9 cellular contexts compared by ENCODE assay signal in genomic region chr6:33014841-33015634, GRCh38. TPM values are rescaled to one million over a fixed set of nuclear protein-coding genes. Genes with fewer than 3 reads are reported as not detected.
DNase-seq lines count a peak whose midpoint lies in the region; ATAC-seq and TF ChIP-seq lines count a peak whose summit lies in the region.
"Had no signal": no experiment of that assay in that cellular context is flagged by ENCODE, and none has a peak within 500 bp of the region (broad histone marks: within the 10 kb centered on the region; RNA-seq: fewer than 3 reads in every experiment).

No MANE protein-coding gene starts in this region.

- WGBS in H9 (ENCODE audit: extremely low coverage, insufficient read length, low lambda C conversion rate), result no CpG with 5 or more reads among the region's 6 CpGs
- 19% methylated on average over 6 of the region's 6 CpGs for WGBS in upper lobe of left lung, 2 donors

- ATAC-seq in mucosa of descending colon (peak; percentile 69), upper lobe of left lung (ENCODE audit: low FRiP score in 2 of 2) (peak in 1 of 2 donors; percentile 71), HG02642 (IDR thresholded peaks at IDR 0.05; ENCODE audit: poor library complexity, unreplicated experiment) (no peak)

- H3K9me3 Mint-ChIP-seq in H9, result no peaks in the 10 kb centered on the region; a peak in 1 of 5 replicates

- no peaks in the 10 kb centered on the region for H3K36me3 ChIP-seq in WERI-Rb-1
- H3K36me3 ChIP-seq in mucosa of descending colon (ENCODE audit: low read depth), result no peaks in the 10 kb centered on the region
- no peaks in the 10 kb centered on the region for H3K36me3 ChIP-seq in upper lobe of left lung
- H3K36me3 ChIP-seq: SJSA1 had no signal

- intact Hi-C loops in mucosa of descending colon (cut with DNase I, micrococcal nuclease), result loop anchor here (5.0 to 10.0 kb wide), 3 partner anchors 60 to 230 kb away; partner anchors contain the start of genes HLA-DPA1 (in 2 of the 2) and HLA-DPB1 (in 2 of the 2)

- H3K27ac Mint-ChIP-seq in H9, result no peak overlapping the region

- no peak overlapping the region for H4K91ac ChIP-seq in H9 (ENCODE audit: insufficient read length, low read depth, low read length)

- H3K23me2 ChIP-seq in H9 (ENCODE audit: insufficient read length, low read depth, low read length, poor library complexity, severe bottlenecking), result no peaks in the 10 kb centered on the region

- no peaks in the 10 kb centered on the region; the same call in 1 of the 2 replicates for H3K79me2 ChIP-seq in H9 (ENCODE audit: insufficient read depth, low read length)

- no peak overlapping the region for H3K27ac ChIP-seq in H9 (ENCODE audit: insufficient read length, low read depth, low read length)
- no peak overlapping the region for H3K27ac ChIP-seq in WERI-Rb-1
- H3K27ac ChIP-seq in epithelial cell of prostate, result no peak overlapping the region
- no peak overlapping the region for H3K27ac ChIP-seq in upper lobe of left lung
- H3K27ac ChIP-seq: SJSA1 had no signal

- H3K4me3 ChIP-seq in WERI-Rb-1 (ENCODE audit: low read depth, low read length) (no peak overlapping the region), mucosa of descending colon (no peak overlapping the region), upper lobe of left lung (no peak overlapping the region)
- H3K4me3 ChIP-seq: SJSA1 had no signal

- no peak overlapping the region for H3K4me3 Mint-ChIP-seq in H9

- peak overlapping the region; percentile 10 for H3K4me2 ChIP-seq in H9 (ENCODE audit: insufficient read depth, insufficient read length, low read length)

- H3K79me1 ChIP-seq in H9 (ENCODE audit: insufficient read depth, low read depth, low read length, poor library complexity, severe bottlenecking), result no peaks in the 10 kb centered on the region

- H2BK5ac ChIP-seq in H9 (ENCODE audit: insufficient read length, low read length), result no peak overlapping the region

- no peak overlapping the region for H3K4ac ChIP-seq in H9 (ENCODE audit: low read depth, low read length)

- no peak for TF ChIP-seq POLR2A in upper lobe of left lung (IDR thresholded peaks at IDR 0.05)

- no peak overlapping the region for H2AFZ ChIP-seq in H9 (ENCODE audit: low read length)

- no peaks in the 10 kb centered on the region for H3K9me3 ChIP-seq in H9 (ENCODE audit: control insufficient read depth, low read depth, low read length)
- no peaks in the 10 kb centered on the region for H3K9me3 ChIP-seq in WERI-Rb-1 (ENCODE audit: severe bottlenecking)
- no peaks in the 10 kb centered on the region for H3K9me3 ChIP-seq in mucosa of descending colon
- no peaks in the 10 kb centered on the region for H3K9me3 ChIP-seq in upper lobe of left lung
- H3K9me3 ChIP-seq: SJSA1 had no signal

- no peak overlapping the region for H4K8ac ChIP-seq in H9 (replicated peaks; ENCODE audit: insufficient read length, low read depth, low read length)

- no peak overlapping the region for H2BK15ac ChIP-seq in H9 (ENCODE audit: low read depth, low read length)

- no peak overlapping the region for H2AK5ac ChIP-seq in H9 (ENCODE audit: insufficient read length, low read length)

- no peaks in the 10 kb centered on the region for H4K20me1 ChIP-seq in H9 (ENCODE audit: control insufficient read depth, insufficient read depth, insufficient read length)

- no peak overlapping the region for H3K14ac ChIP-seq in H9 (ENCODE audit: insufficient read depth, low read length)

- peaks cover 2% of the 10 kb centered on the region for H3K4me1 ChIP-seq in H9 (ENCODE audit: insufficient read depth, low read length)
- H3K4me1 ChIP-seq in mucosa of descending colon (ENCODE audit: low read depth), result peaks cover 7% of the 10 kb centered on the region
- peaks cover 17 to 37% (median 24%) of the 10 kb centered on the region in 4 donors for H3K4me1 ChIP-seq in upper lobe of left lung
- H3K4me1 ChIP-seq: SJSA1 had no signal

- H2BK120ac ChIP-seq in H9 (ENCODE audit: low read depth, low read length, poor library complexity, severe bottlenecking), result no peak overlapping the region

- H3K56ac ChIP-seq in H9 (ENCODE audit: insufficient read length, low read depth, low read length), result no peak overlapping the region

- no peak overlapping the region for H3K18ac ChIP-seq in H9 (ENCODE audit: insufficient read length, low read depth, low read length)

- H3K27me3 Mint-ChIP-seq in H9 (ENCODE audit: low read depth), result peaks cover 2% of the 10 kb centered on the region; the same call in 1 of the 2 replicates

- TF ChIP-seq CTCF in H9 (conservative IDR thresholded peaks at IDR 0.05) (peak; percentile 83), WERI-Rb-1 (IDR thresholded peaks at IDR 0.05; ENCODE audit: low read depth, low read length) (peak; percentile 78), mucosa of descending colon (IDR thresholded peaks at IDR 0.05) (peak; percentile 46), upper lobe of left lung (IDR thresholded peaks at IDR 0.05) (peak; percentile 79 to 91 (median 83))

- TF ChIP-seq EP300 in upper lobe of left lung (IDR thresholded peaks at IDR 0.05), result no peak

- H3K36me3 Mint-ChIP-seq in H9 (ENCODE audit: insufficient read depth in 1 of 3, low read depth in 3 of 3), result no peaks in the 10 kb centered on the region

- no peak overlapping the region for H3K9ac ChIP-seq in H9 (ENCODE audit: extremely low read depth, insufficient read length, low read length)

- no peak overlapping the region for H3K23ac ChIP-seq in H9 (ENCODE audit: insufficient read length, low read depth, low read length)

- DNase-seq in CD1c-positive myeloid dendritic cell (ENCODE audit: extremely low spot score), result peak; percentile 91
- DNase-seq in H9, result peak; percentile 60
- DNase-seq in NCI-H226, result peak; percentile 28
- DNase-seq in WERI-Rb-1, result peak; percentile 77
- peak; percentile 12 for DNase-seq in epithelial cell of prostate (ENCODE audit: low read depth, low spot score)
- DNase-seq in mucosa of descending colon, result peak in 1 of 3 donors; percentile 82
- no peak for DNase-seq in upper lobe of left lung

- H2BK12ac ChIP-seq in H9 (ENCODE audit: insufficient read length, low read depth, low read length), result no peak overlapping the region

- no peak overlapping the region for H4K5ac ChIP-seq in H9 (ENCODE audit: insufficient read length, low read depth, low read length)

- H2BK20ac ChIP-seq in H9 (ENCODE audit: low read depth, low read length, poor library complexity, severe bottlenecking), result no peak overlapping the region

- no peak overlapping the region for H3T11ph ChIP-seq in H9 (ENCODE audit: low read length)

- H3K27me3 ChIP-seq in H9 (ENCODE audit: insufficient read depth, low read length) (no peaks in the 10 kb centered on the region), WERI-Rb-1 (ENCODE audit: insufficient read depth, low read depth, severe bottlenecking) (no peaks in the 10 kb centered on the region), upper lobe of left lung (no peaks in the 10 kb centered on the region)

- peaks cover 14 to 21% of the 10 kb centered on the region in 2 experiments for H3K4me1 Mint-ChIP-seq in H9

RNA-seq across cellular contexts. Expression of gene HLA-DOA, which starts 5.6 kb away (rescaled TPM):
- total RNA-seq in H9 (2021), result 15.3 and 15.6 TPM in 2 replicates
- total RNA-seq in mucosa of descending colon, result 1 to 10 TPM; 1.8 to 4.0 (median 3.2) TPM
- total RNA-seq in upper lobe of left lung, result 10 to 100 TPM in 5 of 6 donors, 1 to 10 TPM in 1; 9.4 to 56.8 (median 30.5) TPM
- total RNA-seq: SJSA1 had no signal

RNA-seq across cellular contexts. Expression of gene BRD2, which starts 46.6 kb away (rescaled TPM):
- 244 and 252 TPM in 2 replicates for total RNA-seq in H9 (2021)
- 100 to 1,000 TPM; 133 to 195 (median 168) TPM for total RNA-seq in mucosa of descending colon
- total RNA-seq in upper lobe of left lung, result 100 to 1,000 TPM; 144 to 388 (median 183) TPM

RNA-seq across cellular contexts. Expression of gene HLA-DPA1, which starts 58.4 kb away (rescaled TPM):
- 2.6 and 4.0 TPM in 2 replicates for total RNA-seq in H9 (2021)
- 10 to 100 TPM; 46.6 to 62.0 (median 49.9) TPM for total RNA-seq in mucosa of descending colon
- 100 to 1,000 TPM; 109 to 674 (median 399) TPM for total RNA-seq in upper lobe of left lung
- total RNA-seq: SJSA1 had no signal

Comparison
In these comparisons a context has a peak if more than half of its experiments do, and no peak if none do; other contexts are left out.
1. DNase-seq: peak in CD1c-positive myeloid dendritic cell (single experiment), H9 (single experiment), NCI-H226 (single experiment), WERI-Rb-1 (single experiment) and epithelial cell of prostate (single experiment); none in upper lobe of left lung (0 of 2).
2. Peak in every context shown above with its lines, with median percentiles within 50 percentile points of each other: CTCF ChIP-seq.